ENCODE assay signal across 11 cellular contexts in the genomic region with DNA sequence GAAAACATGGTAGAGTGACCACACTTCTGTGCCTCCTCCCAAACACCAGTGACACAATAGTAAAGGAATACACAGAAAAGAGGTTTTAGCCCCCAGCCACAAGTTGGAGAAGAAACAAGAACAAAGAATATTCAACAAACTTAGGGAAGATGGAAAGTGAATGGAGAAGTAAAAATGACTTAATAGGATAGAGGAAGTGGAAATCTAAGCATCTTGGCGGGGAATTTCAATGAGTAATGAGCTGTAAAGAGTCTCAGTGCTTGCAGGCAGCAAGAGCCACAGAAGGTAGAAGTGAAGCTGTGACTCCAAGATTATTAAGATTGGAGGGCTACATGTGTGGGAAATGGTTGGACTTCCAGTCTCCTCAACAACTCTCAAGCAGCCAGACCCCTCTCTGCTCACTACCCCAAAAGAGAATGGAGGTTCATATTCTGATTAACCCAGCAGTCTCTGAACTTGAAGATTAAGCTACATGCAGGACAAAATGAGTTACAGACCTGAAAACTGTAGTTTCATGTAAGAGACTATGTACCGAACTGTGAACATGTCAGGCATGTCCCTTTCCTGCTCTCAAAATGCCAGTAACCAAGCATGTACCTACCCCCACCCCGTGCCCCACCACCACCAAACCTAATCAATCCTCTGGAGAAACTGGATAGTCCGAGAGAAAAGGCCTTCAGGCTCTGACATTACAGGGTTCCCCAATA. TPM values are rescaled to one million over a fixed set of nuclear protein-coding genes. Genes with fewer than 3 reads are reported as not detected.
A peak's percentile ranks its signal among the peaks of the same experiment; 100 is the strongest.
DNase-seq lines count a peak whose midpoint lies in the region; ATAC-seq and TF ChIP-seq lines count a peak whose summit lies in the region.
"Had no signal": no experiment of that assay in that cellular context is flagged by ENCODE, and none has a peak within 500 bp of the region (broad histone marks: within the 10 kb centered on the region; RNA-seq: fewer than 3 reads in every experiment).

No MANE protein-coding gene starts in this region.

- H3F3A ChIP-seq in PC-3 (ENCODE audit: low read length, unreplicated experiment): no peaks in the 10 kb centered on the region

- H3K9me3 ChIP-seq in PC-3 (ENCODE audit: low read length): no peaks in the 10 kb centered on the region
- H3K9me3 ChIP-seq in right cardiac atrium (ENCODE audit: control insufficient read depth, low read length): no peaks in the 10 kb centered on the region
- H3K9me3 ChIP-seq: adrenal gland had no signal

- H3K4me3 ChIP-seq in PC-3 (ENCODE audit: low read length) (no peak overlapping the region), right cardiac atrium (ENCODE audit: low read length) (no peak overlapping the region)
- H3K4me3 ChIP-seq: adrenal gland had no signal

- no peak overlapping the region for H3K4me2 ChIP-seq in PC-3 (ENCODE audit: low read length)

- BruUV-seq in PC-3 (replicated peaks; lab: Mats Ljungman, UMichigan): no TSS peak

- H3K4me1 ChIP-seq in PC-3 (ENCODE audit: insufficient read depth, low read length) (no peaks in the 10 kb centered on the region), right cardiac atrium (ENCODE audit: control insufficient read depth, insufficient read depth, low read length) (no peaks in the 10 kb centered on the region)
- H3K4me1 ChIP-seq: parathyroid adenoma had no signal

- no peak overlapping the region for H3K9ac ChIP-seq in PC-3 (ENCODE audit: low read length)
- H3K9ac ChIP-seq: parathyroid adenoma had no signal

- no peaks in the 10 kb centered on the region for H3K79me2 ChIP-seq in PC-3 (ENCODE audit: low read length)
- H3K79me2 ChIP-seq: parathyroid adenoma had no signal

- H3K27me3 ChIP-seq in PC-3 (ENCODE audit: low read length): no peaks in the 10 kb centered on the region
- H3K27me3 ChIP-seq in right cardiac atrium (ENCODE audit: control insufficient read depth, insufficient read depth): no peaks in the 10 kb centered on the region
- H3K27me3 ChIP-seq: adrenal gland had no signal

- H4K20me1 ChIP-seq in PC-3 (ENCODE audit: low read length): no peaks in the 10 kb centered on the region

- ATAC-seq in Right ventricle myocardium inferior (peak; percentile 34), PC-3 (no peak), right cardiac atrium (peak in 1 of 2 donors; percentile 35), HG02588 (IDR thresholded peaks at IDR 0.05; ENCODE audit: unreplicated experiment) (no peak), GM18520 (IDR thresholded peaks at IDR 0.05; ENCODE audit: unreplicated experiment) (no peak)

- CTCF ChIA-PET in PC-3 (lab: Charles Lee): interaction anchor here (0.5 to 0.6 kb wide), 2 partner anchors 37 to 66 kb away, joined by 3 to 6 read pairs; no protein-coding TSS in a partner anchor

- DNase-seq in Right ventricle myocardium inferior (ENCODE audit: missing footprints): no peak
- DNase-seq in cardiac septum (ENCODE audit: low spot score): no peak
- DNase-seq in PC-3: peak; percentile 15
- no peak for DNase-seq in right cardiac atrium
- no peak for DNase-seq in iPS-NIHi11 (ENCODE audit: low spot score)
- no peak for DNase-seq in germinal center (ENCODE audit: low spot score)
- DNase-seq: WERI-Rb-1 had no signal

- intact Hi-C loops in Right ventricle myocardium inferior (cut with DNase I) (no loop called here), cardiac septum (cut with DNase I) (no loop called here), PC-3 (cut with micrococcal nuclease) (no loop called here), right cardiac atrium (cut with DNase I) (loop anchor here in 1 of 4 donors (5.0 kb wide), 1 partner anchor 33 kb away; no protein-coding TSS in a partner anchor)

- no peaks in the 10 kb centered on the region for H3K9me2 ChIP-seq in PC-3 (replicated peaks; ENCODE audit: low read length)

- POLR2A ChIA-PET in PC-3 (lab: Charles Lee; ENCODE audit: unreplicated experiment): interaction anchor here (0.6 kb wide), 1 partner anchor 79 kb away, joined by 6 read pairs; no protein-coding TSS in a partner anchor

- TF ChIP-seq CTCF in PC-3 (conservative IDR thresholded peaks at IDR 0.05; ENCODE audit: low read depth, low read length): no peak

- 59% methylated on average over 4 of the region's 4 CpGs for WGBS in right cardiac atrium

- H2AFZ ChIP-seq in PC-3 (ENCODE audit: low read length): no peak overlapping the region

- H3K27ac ChIP-seq in PC-3 (ENCODE audit: low read length): no peak overlapping the region
- peak overlapping the region; percentile 17 for H3K27ac ChIP-seq in right cardiac atrium (ENCODE audit: low read length)
- H3K27ac ChIP-seq: parathyroid adenoma, WERI-Rb-1 had no signal

- H3K36me3 ChIP-seq in PC-3 (ENCODE audit: low read depth, low read length): no peaks in the 10 kb centered on the region
- H3K36me3 ChIP-seq: adrenal gland, WERI-Rb-1 had no signal

RNA-seq across cellular contexts. Expression of a gene that starts 16.9 kb away (rescaled TPM):
- total RNA-seq in Right ventricle myocardium inferior (22.5 TPM), cardiac septum (25.1 TPM), PC-3 (2014; rRNA removed) (30.1 and 43.8 TPM in 2 replicates), right cardiac atrium (10 to 100 TPM; 33.3 to 38.7 (median 34.9) TPM)
- polyA plus RNA-seq in right cardiac atrium: 11.3 TPM

RNA-seq across cellular contexts. Expression of a gene that starts 46.3 kb away (rescaled TPM):
- total RNA-seq in Right ventricle myocardium inferior: 15.6 TPM
- 8.5 TPM for total RNA-seq in cardiac septum
- total RNA-seq in PC-3 (2014; rRNA removed): 22.7 and 26.4 TPM in 2 replicates
- 10 to 100 TPM; 11.4 to 23.0 (median 19.8) TPM for total RNA-seq in right cardiac atrium
- 13.5 TPM for polyA plus RNA-seq in right cardiac atrium
